In genomic region chr4:174199735-174200134, GRCh38 we compare ENCODE assay signal across 24 cellular contexts.
A peak's percentile ranks its signal among the peaks of the same experiment; 100 is the strongest.
DNase-seq lines count a peak whose midpoint lies in the region; ATAC-seq, FAIRE-seq and TF ChIP-seq lines count a peak whose summit lies in the region.
"Had no signal": no experiment of that assay in that cellular context is flagged by ENCODE, and none has a peak within 500 bp of the region (broad histone marks: within the 10 kb centered on the region; RNA-seq: fewer than 3 reads in every experiment).

No MANE protein-coding gene starts in this region.

- no peak for DNase-seq in BE2C
- DNase-seq in small intestine = no peak
- no peak for DNase-seq in brain microvascular endothelial cell
- DNase-seq in activated naive CD4-positive, alpha-beta T cell treated with anti-CD3 and anti-CD28 coated beads, Interleukin-2, amount 10 ng/mL, durations not matched to agents 7 days and 5 days = no peak
- no peak for DNase-seq in NCI-H2227 (lab: John Stamatoyannopoulos, UW; ENCODE audit: unreplicated experiment)
- DNase-seq: CD4-positive, alpha-beta T cell; CD8-positive, alpha-beta memory T cell; DMS53; DMS79 treated with DMSO at 0.1 percent for 48 hours; GF-D8; GM23248; H7; HCEC 1CT had no signal

- peak; percentile 18 for FAIRE-seq in colon (lab: Jason Lieb, UNC)
- FAIRE-seq in small intestine (lab: Jason Lieb, UNC) = peak; percentile 65
- FAIRE-seq: D721Med, GM12891, GM18507, H1 had no signal

- 38 to 61% (median 42%) methylated on average over 2 of the region's 2 CpGs for WGBS in small intestine, 3 donors

- no peaks in the 10 kb centered on the region for H3K4me1 Mint-ChIP-seq in activated naive CD4-positive, alpha-beta T cell treated with anti-CD3 and anti-CD28 coated beads, Interleukin-2, amount 10 ng/mL, durations not matched to agents 7 days and 5 days
- H3K4me1 Mint-ChIP-seq: B cell; CD14-positive monocyte; CD8-positive, alpha-beta memory T cell had no signal

- H3K27me3 Mint-ChIP-seq in activated naive CD4-positive, alpha-beta T cell treated with anti-CD3 and anti-CD28 coated beads, Interleukin-2, amount 10 ng/mL, durations not matched to agents 7 days and 5 days = peaks cover 20% of the 10 kb centered on the region

- no peak overlapping the region for H3K27ac Mint-ChIP-seq in activated naive CD4-positive, alpha-beta T cell treated with anti-CD3 and anti-CD28 coated beads, Interleukin-2, amount 10 ng/mL, durations not matched to agents 7 days and 5 days
- H3K27ac Mint-ChIP-seq: B cell; CD14-positive monocyte; CD4-positive, alpha-beta T cell; CD8-positive, alpha-beta memory T cell had no signal

- peaks cover 24% of the 10 kb centered on the region for H3K4me1 ChIP-seq in BE2C
- H3K4me1 ChIP-seq in muscle layer of colon (ENCODE audit: insufficient read depth, low read length) = peaks cover 14% of the 10 kb centered on the region
- H3K4me1 ChIP-seq in small intestine (ENCODE audit: control insufficient read depth in 2 of 2, insufficient read depth in 1 of 2, low read depth in 1 of 2, low read length in 1 of 2) = no peaks in the 10 kb centered on the region
- H3K4me1 ChIP-seq: BLaER1 treated with 17β-estradiol and CSF1 and Interleukin-3, amounts not matched to agents 10 nM and 100 nM had no signal

- H3K36me3 ChIP-seq in BE2C (no peaks in the 10 kb centered on the region), muscle layer of colon (ENCODE audit: insufficient read depth, low read length) (no peaks in the 10 kb centered on the region), small intestine (ENCODE audit: control insufficient read depth in 2 of 2, insufficient read depth in 2 of 2, low read length in 2 of 2) (no peaks in the 10 kb centered on the region), brain microvascular endothelial cell (replicated peaks) (no peaks in the 10 kb centered on the region)
- H3K36me3 ChIP-seq: BLaER1 treated with 17β-estradiol and CSF1 and Interleukin-3, amounts not matched to agents 10 nM and 100 nM had no signal

- H3K27me3 ChIP-seq in BE2C = no peaks in the 10 kb centered on the region
- no peaks in the 10 kb centered on the region for H3K27me3 ChIP-seq in muscle layer of colon (ENCODE audit: control insufficient read depth in 1 of 2, insufficient read depth in 2 of 2, low read length in 2 of 2)
- H3K27me3 ChIP-seq in small intestine (ENCODE audit: control insufficient read depth in 2 of 2, insufficient read depth in 2 of 2, low read length in 2 of 2) = peaks cover 0 to 3% of the 10 kb centered on the region in 2 donors
- peaks cover 4% of the 10 kb centered on the region for H3K27me3 ChIP-seq in brain microvascular endothelial cell (replicated peaks)
- H3K27me3 ChIP-seq: BLaER1 treated with 17β-estradiol and CSF1 and Interleukin-3, amounts not matched to agents 10 nM and 100 nM had no signal

- ATAC-seq in GM18873 (IDR thresholded peaks at IDR 0.05; ENCODE audit: low FRiP score, unreplicated experiment) = no peak

- H3K36me3 Mint-ChIP-seq in activated naive CD4-positive, alpha-beta T cell treated with anti-CD3 and anti-CD28 coated beads, Interleukin-2, amount 10 ng/mL, durations not matched to agents 7 days and 5 days = no peaks in the 10 kb centered on the region
- H3K36me3 Mint-ChIP-seq: CD14-positive monocyte; CD8-positive, alpha-beta memory T cell had no signal

- in situ Hi-C loops in brain microvascular endothelial cell (cut with HindIII; ENCODE audit: low pct_ligation_motif_present, low sequenced_read_pairs) = no loop called here

- H3K27ac ChIP-seq in muscle layer of colon (ENCODE audit: low read depth, low read length) (peak overlapping the region; percentile 34), small intestine (ENCODE audit: low read depth in 1 of 2, low read length in 1 of 2) (no peak overlapping the region), brain microvascular endothelial cell (no peak overlapping the region)
- H3K27ac ChIP-seq: 22Rv1; BLaER1 treated with 17β-estradiol and CSF1 and Interleukin-3, amounts not matched to agents 10 nM and 100 nM had no signal

- no peak overlapping the region for H3K4me3 Mint-ChIP-seq in activated naive CD4-positive, alpha-beta T cell treated with anti-CD3 and anti-CD28 coated beads, Interleukin-2, amount 10 ng/mL, durations not matched to agents 7 days and 5 days
- H3K4me3 Mint-ChIP-seq: B cell; CD4-positive, alpha-beta T cell; CD8-positive, alpha-beta memory T cell had no signal

- CTCF ChIA-PET in activated naive CD4-positive, alpha-beta T cell treated with anti-CD3 and anti-CD28 coated beads, Interleukin-2, amount 10 ng/mL, durations not matched to agents 7 days and 5 days (lab: Charles Lee) = no interaction called here

- TF ChIP-seq CTCF in BE2C (IDR thresholded peaks at IDR 0.05; ENCODE audit: low read depth, low read length) (no peak), brain microvascular endothelial cell (IDR thresholded peaks at IDR 0.05; ENCODE audit: low read depth, low read length, missing control alignments) (no peak)

- no peaks in the 10 kb centered on the region for H3K9me3 ChIP-seq in BE2C
- no peaks in the 10 kb centered on the region for H3K9me3 ChIP-seq in muscle layer of colon (ENCODE audit: low read length)
- no peaks in the 10 kb centered on the region for H3K9me3 ChIP-seq in small intestine (ENCODE audit: control insufficient read depth, low read depth)
- H3K9me3 ChIP-seq: BLaER1 treated with 17β-estradiol and CSF1 and Interleukin-3, amounts not matched to agents 10 nM and 100 nM had no signal

- H3K4me3 ChIP-seq in BE2C (ENCODE audit: low read depth, low read length) (peak overlapping the region; percentile 58), muscle layer of colon (ENCODE audit: low read depth in 1 of 2, low read length in 2 of 2) (no peak overlapping the region), small intestine (ENCODE audit: low read depth in 1 of 2, low read length in 2 of 2) (no peak overlapping the region), brain microvascular endothelial cell (ENCODE audit: low read depth, low read length) (no peak overlapping the region)
- H3K4me3 ChIP-seq: BLaER1 treated with 17β-estradiol and CSF1 and Interleukin-3, amounts not matched to agents 10 nM and 100 nM had no signal

- no peak overlapping the region for H3K9ac ChIP-seq in muscle layer of colon (ENCODE audit: low read length)
- H3K9ac ChIP-seq: BLaER1 treated with 17β-estradiol and CSF1 and Interleukin-3, amounts not matched to agents 10 nM and 100 nM; GM23248 had no signal

- H3K9me3 Mint-ChIP-seq in activated naive CD4-positive, alpha-beta T cell treated with anti-CD3 and anti-CD28 coated beads, Interleukin-2, amount 10 ng/mL, durations not matched to agents 7 days and 5 days = no peaks in the 10 kb centered on the region
- H3K9me3 Mint-ChIP-seq: CD4-positive, alpha-beta T cell; CD8-positive, alpha-beta memory T cell had no signal
